Comparison of ENCODE assay signal across 17 cellular contexts in genomic region chr6:51514396-51515051, GRCh38.
DNase-seq lines count a peak whose midpoint lies in the region; ATAC-seq and TF ChIP-seq lines count a peak whose summit lies in the region.
"Had no signal": no experiment of that assay in that cellular context is flagged by ENCODE, and none has a peak within 500 bp of the region (broad histone marks: within the 10 kb centered on the region; RNA-seq: fewer than 3 reads in every experiment).

No MANE protein-coding gene starts in this region.

- H3K4me1 ChIP-seq in ectodermal cell (ENCODE audit: control insufficient read depth, insufficient read depth, low read length), result peaks cover 27% of the 10 kb centered on the region
- H3K4me1 ChIP-seq in left lung, result no peaks in the 10 kb centered on the region
- peaks cover 4% of the 10 kb centered on the region for H3K4me1 ChIP-seq in suprapubic skin
- H3K4me1 ChIP-seq: BE2C, testis had no signal

- ATAC-seq in left lung (peak; percentile 14), HG03521 (IDR thresholded peaks at IDR 0.05; ENCODE audit: unreplicated experiment) (no peak)
- ATAC-seq in natural killer cell treated with Interleukin-12 subunit alpha and Interleukin-12 subunit beta and Interleukin-15 and Interleukin-18, amount 100 ng/mL, for 72 hours, result no peak
- ATAC-seq: activated naive CD4-positive, alpha-beta T cell treated with anti-CD3 and anti-CD28 coated beads, Interleukin-2, amount 50 U/mL, for 72 hours had no signal

- no peaks in the 10 kb centered on the region for H3K27me3 Mint-ChIP-seq in natural killer cell treated with Interleukin-12 subunit alpha and Interleukin-12 subunit beta and Interleukin-15 and Interleukin-18, amount 100 ng/mL, for 72 hours

- H3K9me3 ChIP-seq in ectodermal cell (ENCODE audit: control insufficient read depth, low read length) (peaks cover 3% of the 10 kb centered on the region), left lung (peaks cover 0 to 8% of the 10 kb centered on the region in 2 donors), suprapubic skin (no peaks in the 10 kb centered on the region)
- H3K9me3 ChIP-seq: BE2C, testis had no signal

- TF ChIP-seq CTCF in left lung (IDR thresholded peaks at IDR 0.05), result no peak
- TF ChIP-seq CTCF in suprapubic skin (IDR thresholded peaks at IDR 0.05), result no peak

- DNase-seq in NCI-H69 (lab: John Stamatoyannopoulos, UW) (peak; percentile 84), left lung (no peak), suprapubic skin (ENCODE audit: low spot score in 2 of 2) (no peak), cortex of kidney (lab: John Stamatoyannopoulos, UW) (no peak), dedifferentiated amniotic fluid mesenchymal stem cell (ENCODE audit: extremely low spot score) (no peak)
- DNase-seq in natural killer cell treated with Interleukin-12 subunit alpha and Interleukin-12 subunit beta and Interleukin-15 and Interleukin-18, amount 100 ng/mL, for 72 hours (ENCODE audit: low spot score), result no peak
- DNase-seq: activated CD4-positive, alpha-beta T cell treated with anti-CD3 and anti-CD28 coated beads for 4 hours; BE2C; DMS79; HCEC 1CT; Karpas-422; NCI-H1694 treated with DMSO at 0.1 percent for 48 hours; T-helper 2 cell; testis had no signal

- no peak overlapping the region for H3K27ac Mint-ChIP-seq in natural killer cell treated with Interleukin-12 subunit alpha and Interleukin-12 subunit beta and Interleukin-15 and Interleukin-18, amount 100 ng/mL, for 72 hours
- H3K27ac Mint-ChIP-seq: activated naive CD4-positive, alpha-beta T cell treated with anti-CD3 and anti-CD28 coated beads, Interleukin-2, amount 50 U/mL, for 72 hours had no signal

- H3K27me3 ChIP-seq in ectodermal cell (ENCODE audit: control insufficient read depth, insufficient read depth, low read length, poor library complexity, severe bottlenecking), result no peaks in the 10 kb centered on the region
- H3K27me3 ChIP-seq in left lung, result no peaks in the 10 kb centered on the region
- H3K27me3 ChIP-seq in suprapubic skin, result no peaks in the 10 kb centered on the region
- H3K27me3 ChIP-seq: BE2C, testis had no signal

- TF ChIP-seq EP300 in suprapubic skin (IDR thresholded peaks at IDR 0.05), result no peak

- H3K27ac ChIP-seq in ectodermal cell (ENCODE audit: insufficient read depth, low read depth, low read length, poor library complexity, severe bottlenecking) (peak overlapping the region; percentile 78), left lung (no peak overlapping the region), suprapubic skin (peak overlapping the region; percentile 48)
- H3K27ac ChIP-seq: testis had no signal

- TF ChIP-seq POLR2A in suprapubic skin (IDR thresholded peaks at IDR 0.05), result no peak

- intact Hi-C loops in left lung (cut with DNase I), result no loop called here

- H3K4me3 ChIP-seq in ectodermal cell (ENCODE audit: insufficient read depth, low read depth, low read length) (no peak overlapping the region), left lung (no peak overlapping the region), suprapubic skin (no peak overlapping the region)
- H3K4me3 ChIP-seq: testis had no signal

- H3K4me3 Mint-ChIP-seq in natural killer cell treated with Interleukin-12 subunit alpha and Interleukin-12 subunit beta and Interleukin-15 and Interleukin-18, amount 100 ng/mL, for 72 hours, result no peak overlapping the region

- 82 to 86% methylated on average over 6 of the region's 6 CpGs for WGBS in ectodermal cell, 2 experiments
- WGBS in suprapubic skin, result 17% methylated on average over 6 of the region's 6 CpGs

- peaks cover 9% of the 10 kb centered on the region for H3K9me3 Mint-ChIP-seq in natural killer cell treated with Interleukin-12 subunit alpha and Interleukin-12 subunit beta and Interleukin-15 and Interleukin-18, amount 100 ng/mL, for 72 hours

- H3K4me1 Mint-ChIP-seq in natural killer cell treated with Interleukin-12 subunit alpha and Interleukin-12 subunit beta and Interleukin-15 and Interleukin-18, amount 100 ng/mL, for 72 hours (ENCODE audit: low read depth in 2 of 2), result no peaks in the 10 kb centered on the region

- H3K36me3 ChIP-seq in ectodermal cell (ENCODE audit: control insufficient read depth, insufficient read depth, low read length), result no peaks in the 10 kb centered on the region
- no peaks in the 10 kb centered on the region for H3K36me3 ChIP-seq in left lung
- H3K36me3 ChIP-seq in suprapubic skin, result no peaks in the 10 kb centered on the region
- H3K36me3 ChIP-seq: BE2C had no signal

- peaks cover 6% of the 10 kb centered on the region for H3K36me3 Mint-ChIP-seq in natural killer cell treated with Interleukin-12 subunit alpha and Interleukin-12 subunit beta and Interleukin-15 and Interleukin-18, amount 100 ng/mL, for 72 hours

Comparison
In these comparisons a context has a peak if more than half of its experiments do, and no peak if none do; other contexts are left out.
1. H3K27ac ChIP-seq: peak in ectodermal cell (single experiment) and suprapubic skin (single experiment); none in left lung (0 of 2).